ENCODE assay signal across 20 cellular contexts in the genomic region with DNA sequence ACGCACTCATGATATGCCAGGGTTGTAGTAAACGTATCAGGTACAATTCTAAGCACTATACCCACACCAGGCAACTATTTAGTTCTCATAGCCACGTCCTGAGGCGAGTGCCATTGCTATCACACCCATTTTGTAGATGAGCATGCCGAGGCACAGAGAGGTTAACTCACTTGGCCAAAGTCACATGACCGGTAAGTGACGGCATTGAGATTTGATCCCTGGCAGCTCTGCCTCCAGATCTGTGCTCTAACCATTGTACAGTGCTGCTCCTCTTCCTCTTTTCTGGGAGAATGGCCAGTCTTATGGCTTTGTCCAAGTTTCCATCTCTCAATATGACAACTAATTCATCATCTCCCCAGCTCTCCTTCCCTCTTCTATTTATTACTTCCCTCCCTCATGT. TPM values are rescaled to one million over a fixed set of nuclear protein-coding genes. Genes with fewer than 3 reads are reported as not detected.
"Had no signal": no experiment of that assay in that cellular context is flagged by ENCODE, and none has a peak within 500 bp of the region (broad histone marks: within the 10 kb centered on the region; RNA-seq: fewer than 3 reads in every experiment).

No MANE protein-coding gene starts in this region.

- H3K9me3 Mint-ChIP-seq: dendritic cell treated with granulocyte-macrophage colony-stimulating factor and Interleukin-4, amounts not matched to agents 40 ng/mL and 50 ng/mL, for 4 days; effector memory CD8-positive, alpha-beta T cell; neural crest cell had no signal

- H3K27ac Mint-ChIP-seq: dendritic cell treated with granulocyte-macrophage colony-stimulating factor and Interleukin-4, amounts not matched to agents 40 ng/mL and 50 ng/mL, for 4 days; effector memory CD8-positive, alpha-beta T cell; naive thymus-derived CD4-positive, alpha-beta T cell had no signal

- ATAC-seq: effector memory CD8-positive, alpha-beta T cell; foreskin keratinocyte; left colon; naive thymus-derived CD4-positive, alpha-beta T cell; sciatic nerve had no signal

- H3K79me2 ChIP-seq: hepatocyte had no signal

- H2AFZ ChIP-seq: hepatocyte had no signal

- H3K36me3 Mint-ChIP-seq: naive thymus-derived CD4-positive, alpha-beta T cell had no signal

- H3K27me3 ChIP-seq: thyroid gland, upper lobe of left lung, uterus had no signal

- DNase-seq: effector memory CD8-positive, alpha-beta T cell; foreskin keratinocyte; left colon; mesendoderm; naive thymus-derived CD4-positive, alpha-beta T cell; stimulated activated CD4-positive, alpha-beta T cell treated with anti-CD3 and anti-CD28 coated beads, Interleukin-4, amount 100 ng/mL, for 4 hours; stimulated activated naive CD4-positive, alpha-beta T cell; thyroid gland; uterus had no signal

- H3K4me1 Mint-ChIP-seq: neural crest cell had no signal

- H3K36me3 ChIP-seq: thyroid gland, upper lobe of left lung, uterus had no signal

- H3K4me1 ChIP-seq: foreskin keratinocyte, thyroid gland, upper lobe of left lung, uterus had no signal

- H3K9me3 ChIP-seq: thyroid gland, upper lobe of left lung, uterus had no signal

- H3K27ac ChIP-seq: foreskin keratinocyte, hepatocyte, skin epidermis, thyroid gland, upper lobe of left lung, uterus had no signal

- H3K4me3 Mint-ChIP-seq: dendritic cell treated with granulocyte-macrophage colony-stimulating factor and Interleukin-4, amounts not matched to agents 40 ng/mL and 50 ng/mL, for 4 days; effector memory CD8-positive, alpha-beta T cell; naive thymus-derived CD4-positive, alpha-beta T cell; neural crest cell had no signal

- H3K4me2 ChIP-seq: hepatocyte had no signal

- H3K4me3 ChIP-seq: hepatocyte, skin epidermis, thyroid gland, upper lobe of left lung, uterus had no signal

RNA-seq across cellular contexts. Expression of a gene that starts 18.9 kb away (rescaled TPM):
- total RNA-seq: epithelial cell of proximal tubule; foreskin keratinocyte; kidney epithelial cell; lung microvascular endothelial cell; mononuclear cell; naive thymus-derived CD4-positive, alpha-beta T cell; pulmonary artery endothelial cell had no signal
- polyA plus RNA-seq: foreskin keratinocyte; naive thymus-derived CD4-positive, alpha-beta T cell had no signal
